ENCODE assay signal across 1 cellular context in genomic region chr9:132984202-132985062, GRCh38.
TF ChIP-seq lines count a peak whose summit lies in the region.

No MANE protein-coding gene starts in this region.

TF ChIP-seq in K562, 482 proteins besides CTCF, POLR2A, EP300 and RAD21 (continued from another document and continues in another):
- TF ChIP-seq ZNF398 (CRISPR knock-in tag; IDR thresholded peaks at IDR 0.05) (no peak), NFE2 (IDR thresholded peaks at IDR 0.05; ENCODE audit: low read depth) (no peak), TAF9B (IDR thresholded peaks at IDR 0.05; ENCODE audit: partially characterized antibody) (no peak), ARID3B (CRISPR knock-in tag; IDR thresholded peaks at IDR 0.05; ENCODE audit: borderline replicate concordance) (no peak), TAF1 (IDR thresholded peaks at IDR 0.05; ENCODE audit: control insufficient read depth, extremely low read depth, insufficient read depth, low read length, severe bottlenecking) (peak; percentile 14), MED1 (CRISPR knock-in tag; IDR thresholded peaks at IDR 0.05; ENCODE audit: borderline replicate concordance) (no peak), ZNF518B (CRISPR knock-in tag; IDR thresholded peaks at IDR 0.05) (no peak), CTBP1 (IDR thresholded peaks at IDR 0.05; ENCODE audit: borderline replicate concordance) (peak; percentile 66; the same call in 1 of the 2 replicates), ZBTB26 (CRISPR knock-in tag; IDR thresholded peaks at IDR 0.05) (no peak), ELK3 (CRISPR knock-in tag; IDR thresholded peaks at IDR 0.05) (no peak), PHTF2 (CRISPR knock-in tag; IDR thresholded peaks at IDR 0.05) (no peak), ZNF696 (CRISPR knock-in tag; conservative IDR thresholded peaks at IDR 0.05) (no peak), PRPF4 (IDR thresholded peaks at IDR 0.05; ENCODE audit: insufficient read depth, low read depth, low read length, poor library complexity, severe bottlenecking) (no peak), TCF15 (CRISPR knock-in tag; IDR thresholded peaks at IDR 0.05) (0 out of 2 replicates have a peak, but pooled peaks have one; percentile 26), BCLAF1 (IDR thresholded peaks at IDR 0.05; ENCODE audit: borderline replicate concordance in 1 of 2, control insufficient read depth in 1 of 2, low read depth in 2 of 2, low read length in 1 of 2) (no peak), ZEB2 (IDR thresholded peaks at IDR 0.05) (0 out of 2 replicates have a peak, but pooled peaks have one; percentile 31), ZNF140 (CRISPR knock-in tag; IDR thresholded peaks at IDR 0.05) (no peak), IFI16 (CRISPR knock-in tag; IDR thresholded peaks at IDR 0.05) (no peak), KDM5B (IDR thresholded peaks at IDR 0.05; ENCODE audit: insufficient replicate concordance, low read depth, low read length) (no peak), SMAD1 (IDR thresholded peaks at IDR 0.05; ENCODE audit: low read depth, low read length, partially characterized antibody) (no peak), ZNF318 (IDR thresholded peaks at IDR 0.05; ENCODE audit: borderline replicate concordance in 1 of 2, low read depth in 1 of 2) (no peak), NELFE (IDR thresholded peaks at IDR 0.05; ENCODE audit: insufficient read depth, insufficient read length) (no peak), ZNF133 (CRISPR knock-in tag; IDR thresholded peaks at IDR 0.05) (no peak), BRCA1 (IDR thresholded peaks at IDR 0.05) (no peak), BRCA1 (CRISPR knock-in tag; IDR thresholded peaks at IDR 0.05) (no peak), THRB (CRISPR knock-in tag; conservative IDR thresholded peaks at IDR 0.05) (no peak), ZNF561 (CRISPR knock-in tag; conservative IDR thresholded peaks at IDR 0.05) (no peak), ZBTB7A (IDR thresholded peaks at IDR 0.05; ENCODE audit: borderline replicate concordance, control insufficient read depth, low read depth, low read length) (peak; percentile 96), SNAPC5 (CRISPR knock-in tag; IDR thresholded peaks at IDR 0.05) (no peak), ATF1 (CRISPR knock-in tag; IDR thresholded peaks at IDR 0.05) (0 out of 2 replicates have a peak, but pooled peaks have one; percentile 11), ATF1 (tag; IDR thresholded peaks at IDR 0.05) (peak; percentile 48; the same call in 1 of the 2 replicates), ELF4 (CRISPR knock-in tag; IDR thresholded peaks at IDR 0.05) (0 out of 2 replicates have a peak, but pooled peaks have one; percentile 14), EHMT2 (IDR thresholded peaks at IDR 0.05) (no peak)
